In genomic region chr16:66948034-66948821, GRCh38 we compare ENCODE assay signal across 1 cellular context.
TF ChIP-seq lines count a peak whose summit lies in the region.

No MANE protein-coding gene starts in this region.

TF ChIP-seq in H1, 55 proteins besides CTCF, POLR2A, EP300 and RAD21:
- TF ChIP-seq EZH2 (IDR thresholded peaks at IDR 0.05; ENCODE audit: low read depth, low read length, severe bottlenecking) (peak; percentile 88), SIX5 (IDR thresholded peaks at IDR 0.05; ENCODE audit: low read depth, low read length) (no peak), SUZ12 (IDR thresholded peaks at IDR 0.05; ENCODE audit: low read length) (peak; percentile 84)
